In genomic region chr21:23480591-23481270, GRCh38 we compare ENCODE assay signal across 34 cellular contexts.
"Had no signal": no experiment of that assay in that cellular context is flagged by ENCODE, and none has a peak within 500 bp of the region (broad histone marks: within the 10 kb centered on the region; RNA-seq: fewer than 3 reads in every experiment).

No MANE protein-coding gene starts in this region.

- H3K4me2 ChIP-seq: hepatocyte had no signal

- DNase-seq: activated CD4-positive, alpha-beta memory T cell treated with anti-CD3 and anti-CD28 coated beads, Interleukin-2, amount 10 ng/mL, durations not matched to agents 7 days and 5 days; activated CD4-positive, alpha-beta T cell treated with anti-CD3 and anti-CD28 coated beads, Interleukin-2, amount 10 ng/mL, durations not matched to agents 24 days and 14 days; activated CD4-positive, alpha-beta T cell treated with anti-CD3 and anti-CD28 coated beads, Interleukin-2, amount 50 U/mL, for 4 hours; activated CD8-positive, alpha-beta memory T cell treated with anti-CD3 and anti-CD28 coated beads, Interleukin-2, amount 50 U/mL, for 48 hours; activated effector memory CD4-positive, alpha-beta T cell treated with Interleukin-2 at 50 U/mL for 16 hours; activated gamma-delta T cell treated with Interleukin-2 at 50 U/mL for 16 hours; activated naive CD4-positive, alpha-beta T cell treated with anti-CD3 and anti-CD28 coated beads, Interleukin-2, amount 50 U/mL, for 16 hours; activated naive CD4-positive, alpha-beta T cell treated with Interleukin-2 at 50 U/mL for 16 hours; activated T-cell treated with anti-CD3 and anti-CD28 coated beads for 4 hours; activated T-cell treated with anti-CD3 and anti-CD28 coated beads, Interleukin-2, amount 50 U/mL, for 24 hours; activated T-cell treated with anti-CD3 and anti-CD28 coated beads, Interleukin-2, amount 50 U/mL, for 72 hours; amniotic stem cell; anterior cingulate cortex; brain microvascular endothelial cell; cortex of kidney; dermis blood vessel endothelial cell; effector CD4-positive, alpha-beta T cell; effector memory CD8-positive, alpha-beta T cell; erythroblast; foreskin keratinocyte; heart right ventricle; T-helper 1 cell; T-helper 17 cell; T1000 had no signal

- H3K27ac ChIP-seq: brain microvascular endothelial cell, esophagus muscularis mucosa, foreskin keratinocyte, gastroesophageal sphincter, heart right ventricle, hepatocyte had no signal

- H3K27ac Mint-ChIP-seq: activated CD4-positive, alpha-beta memory T cell treated with anti-CD3 and anti-CD28 coated beads, Interleukin-2, amount 10 ng/mL, durations not matched to agents 7 days and 5 days; activated CD4-positive, alpha-beta T cell treated with anti-CD3 and anti-CD28 coated beads, Interleukin-2, amount 10 ng/mL, durations not matched to agents 24 days and 14 days; activated naive CD8-positive, alpha-beta T cell; activated T-cell treated with anti-CD3 and anti-CD28 coated beads, Interleukin-2, amount 50 U/mL, for 24 hours; activated T-cell treated with anti-CD3 and anti-CD28 coated beads, Interleukin-2, amount 50 U/mL, for 72 hours; effector memory CD8-positive, alpha-beta T cell; T-helper 17 cell; T-helper 2 cell treated with Interferon-gamma antibody and Interleukin-4, amounts not matched to agents 5 μg/mL and 100 μg/mL, for 36 hours; WTC11 had no signal

- H3K36me3 ChIP-seq: brain microvascular endothelial cell, esophagus muscularis mucosa, gastroesophageal sphincter, heart right ventricle had no signal

- H2AFZ ChIP-seq: hepatocyte had no signal

- ATAC-seq: activated CD4-positive, CD25-positive, alpha-beta regulatory T cell treated with anti-CD3 and anti-CD28 coated beads, Interleukin-2, amount 50 U/mL, for 24 hours; activated T-cell treated with anti-CD3 and anti-CD28 coated beads, Interleukin-2, amount 50 U/mL, for 72 hours; effector memory CD8-positive, alpha-beta T cell; foreskin keratinocyte; gastroesophageal sphincter; heart right ventricle; T-helper 17 cell; WTC11 had no signal

- H3K79me2 ChIP-seq: hepatocyte had no signal

- H3K4me3 Mint-ChIP-seq: activated CD4-positive, alpha-beta memory T cell treated with anti-CD3 and anti-CD28 coated beads, Interleukin-2, amount 10 ng/mL, durations not matched to agents 7 days and 5 days; activated CD4-positive, alpha-beta T cell treated with anti-CD3 and anti-CD28 coated beads, Interleukin-2, amount 10 ng/mL, durations not matched to agents 24 days and 14 days; activated naive CD8-positive, alpha-beta T cell; activated T-cell treated with anti-CD3 and anti-CD28 coated beads, Interleukin-2, amount 50 U/mL, for 24 hours; activated T-cell treated with anti-CD3 and anti-CD28 coated beads, Interleukin-2, amount 50 U/mL, for 72 hours; central memory CD8-positive, alpha-beta T cell; effector memory CD8-positive, alpha-beta T cell; T-helper 17 cell; T-helper 2 cell treated with Interferon-gamma antibody and Interleukin-4, amounts not matched to agents 5 μg/mL and 100 μg/mL, for 36 hours; WTC11 had no signal

- H3K9me3 ChIP-seq: esophagus muscularis mucosa, gastroesophageal sphincter had no signal

- H3K4me1 Mint-ChIP-seq: activated CD4-positive, alpha-beta memory T cell treated with anti-CD3 and anti-CD28 coated beads, Interleukin-2, amount 10 ng/mL, durations not matched to agents 7 days and 5 days; activated CD4-positive, alpha-beta T cell treated with anti-CD3 and anti-CD28 coated beads, Interleukin-2, amount 10 ng/mL, durations not matched to agents 24 days and 14 days; central memory CD8-positive, alpha-beta T cell; T-helper 17 cell had no signal

- H3K27me3 ChIP-seq: brain microvascular endothelial cell, esophagus muscularis mucosa, foreskin keratinocyte, gastroesophageal sphincter, heart right ventricle, hepatocyte had no signal

- H3K36me3 Mint-ChIP-seq: activated naive CD8-positive, alpha-beta T cell; WTC11 had no signal

- H3K4me1 ChIP-seq: esophagus muscularis mucosa, foreskin keratinocyte, gastroesophageal sphincter, heart right ventricle had no signal

- H3K27me3 Mint-ChIP-seq: activated CD4-positive, alpha-beta memory T cell treated with anti-CD3 and anti-CD28 coated beads, Interleukin-2, amount 10 ng/mL, durations not matched to agents 7 days and 5 days; activated CD4-positive, alpha-beta T cell treated with anti-CD3 and anti-CD28 coated beads, Interleukin-2, amount 10 ng/mL, durations not matched to agents 24 days and 14 days; activated naive CD8-positive, alpha-beta T cell; activated T-cell treated with anti-CD3 and anti-CD28 coated beads, Interleukin-2, amount 50 U/mL, for 24 hours; central memory CD8-positive, alpha-beta T cell; effector memory CD8-positive, alpha-beta T cell; T-helper 17 cell had no signal

- H3K4me3 ChIP-seq: esophagus muscularis mucosa, gastroesophageal sphincter, heart right ventricle, hepatocyte had no signal

- FAIRE-seq: astrocyte, bronchial epithelial cell had no signal

- H3K9me3 Mint-ChIP-seq: activated CD4-positive, alpha-beta memory T cell treated with anti-CD3 and anti-CD28 coated beads, Interleukin-2, amount 10 ng/mL, durations not matched to agents 7 days and 5 days; activated CD4-positive, alpha-beta T cell treated with anti-CD3 and anti-CD28 coated beads, Interleukin-2, amount 10 ng/mL, durations not matched to agents 24 days and 14 days; activated T-cell treated with anti-CD3 and anti-CD28 coated beads, Interleukin-2, amount 50 U/mL, for 24 hours; activated T-cell treated with anti-CD3 and anti-CD28 coated beads, Interleukin-2, amount 50 U/mL, for 72 hours; central memory CD8-positive, alpha-beta T cell; effector memory CD8-positive, alpha-beta T cell; T-helper 2 cell treated with Interferon-gamma antibody and Interleukin-4, amounts not matched to agents 5 μg/mL and 100 μg/mL, for 36 hours; WTC11 had no signal
